8 cellular contexts compared by ENCODE assay signal in genomic region chr7:95687759-95688343, GRCh38.
DNase-seq lines count a peak whose midpoint lies in the region; TF ChIP-seq lines count a peak whose summit lies in the region.

No MANE protein-coding gene starts in this region.

- no peak overlapping the region for H3K27ac Mint-ChIP-seq in CD14-positive monocyte

- no peaks in the 10 kb centered on the region for H3K36me3 Mint-ChIP-seq in CD14-positive monocyte

- no peaks in the 10 kb centered on the region for H3K9me3 Mint-ChIP-seq in CD14-positive monocyte

- DNase-seq in CD14-positive monocyte (ENCODE audit: low spot score) (no peak), H4 (ENCODE audit: low spot score) (peak; percentile 52), NCI-H69 (lab: John Stamatoyannopoulos, UW) (peak; percentile 71), choroid plexus epithelial cell (ENCODE audit: low read depth) (peak; percentile 72), midbrain (lab: John Stamatoyannopoulos, UW) (peak; percentile 67), mucosa of gallbladder (ENCODE audit: low spot score) (no peak), HPDE6-E6E7 (ENCODE audit: extremely low spot score) (no peak), cerebellum (ENCODE audit: low spot score) (no peak)

- TF ChIP-seq CTCF in CD14-positive monocyte (IDR thresholded peaks at IDR 0.05) (peak; percentile 47), choroid plexus epithelial cell (conservative IDR thresholded peaks at IDR 0.05; ENCODE audit: low read depth, low read length) (peak; percentile 61)

- H3K27me3 Mint-ChIP-seq in CD14-positive monocyte (ENCODE audit: low read depth in 3 of 3): peaks cover 0 to 3% (median 3%) of the 10 kb centered on the region in 3 donors

- H3K4me3 ChIP-seq in choroid plexus epithelial cell (ENCODE audit: low read depth, low read length): no peak overlapping the region

- intact Hi-C loops in CD14-positive monocyte (cut with micrococcal nuclease): loop anchor here (5.0 kb wide), 2 partner anchors 161 to 176 kb away; no protein-coding TSS in a partner anchor

- H3K4me1 Mint-ChIP-seq in CD14-positive monocyte: peaks cover 13% of the 10 kb centered on the region

- no peak overlapping the region for H3K4me3 Mint-ChIP-seq in CD14-positive monocyte

Comparison
In these comparisons a context has a peak if more than half of its experiments do, and no peak if none do; other contexts are left out.
1. DNase-seq: peak in H4 (single experiment), NCI-H69 (single experiment), choroid plexus epithelial cell (single experiment) and midbrain (single experiment); none in CD14-positive monocyte (single experiment), mucosa of gallbladder (single experiment), HPDE6-E6E7 (single experiment) and cerebellum (single experiment).